1 cellular context compared by ENCODE assay signal in genomic region chr2:178450574-178451429, GRCh38.
TF ChIP-seq lines count a peak whose summit lies in the region.

TSS of gene PJVK (plus strand) at chr2:178451378. CDS start at chr2:178453410, 2,032 bp downstream.
TSS of gene PRKRA (minus strand) at chr2:178451175. CDS start at chr2:178451030, 145 bp downstream.

TF ChIP-seq in HEK293, 187 proteins besides CTCF, POLR2A, EP300 and RAD21 (continued from another document and continues in another):
- TF ChIP-seq ZBTB26 (tag by site-specific recombination; optimal IDR thresholded peaks at IDR 0.05) (peak; percentile 95), ZNF549 (tag by site-specific recombination; IDR thresholded peaks at IDR 0.05) (no peak), ZFP41 (tag by site-specific recombination; IDR thresholded peaks at IDR 0.05; ENCODE audit: borderline replicate concordance) (no peak), SCRT2 (tag by site-specific recombination; IDR thresholded peaks at IDR 0.05) (no peak), ZBTB44 (tag by site-specific recombination; IDR thresholded peaks at IDR 0.05) (no peak), ZFP37 (tag by site-specific recombination; IDR thresholded peaks at IDR 0.05) (peak; percentile 37; the same call in 1 of the 2 replicates), ZBTB11 (tag by site-specific recombination; conservative IDR thresholded peaks at IDR 0.05; ENCODE audit: low read depth) (peak; percentile 10; the same call in 1 of the 2 replicates), FEZF1 (tag by site-specific recombination; IDR thresholded peaks at IDR 0.05) (no peak), ZNF366 (tag by site-specific recombination; conservative IDR thresholded peaks at IDR 0.05) (no peak), ZNF561 (tag by site-specific recombination; IDR thresholded peaks at IDR 0.05; ENCODE audit: borderline replicate concordance) (0 out of 2 replicates have a peak, but pooled peaks have one; percentile 72), ZNF791 (tag by site-specific recombination; IDR thresholded peaks at IDR 0.05) (no peak), ZNF548 (tag by site-specific recombination; IDR thresholded peaks at IDR 0.05) (no peak), PRDM6 (tag by site-specific recombination; IDR thresholded peaks at IDR 0.05) (no peak), ZNF692 (tag by site-specific recombination; IDR thresholded peaks at IDR 0.05) (peak; percentile 65), EGR2 (tag by site-specific recombination; IDR thresholded peaks at IDR 0.05; ENCODE audit: low read depth) (peak; percentile 76), ZNF514 (tag by site-specific recombination; IDR thresholded peaks at IDR 0.05) (no peak), BCL6B (tag by site-specific recombination; IDR thresholded peaks at IDR 0.05) (no peak), ZNF426 (tag by site-specific recombination; IDR thresholded peaks at IDR 0.05) (no peak), MZF1 (tag by site-specific recombination; IDR thresholded peaks at IDR 0.05; ENCODE audit: borderline replicate concordance) (no peak), ZNF184 (tag by site-specific recombination; IDR thresholded peaks at IDR 0.05) (no peak), ZBTB8A (tag by site-specific recombination; IDR thresholded peaks at IDR 0.05) (peak; percentile 79), ZNF837 (tag by site-specific recombination; IDR thresholded peaks at IDR 0.05) (no peak), ZNF707 (tag by site-specific recombination; IDR thresholded peaks at IDR 0.05) (no peak), HOXA7 (CRISPR knock-in tag; IDR thresholded peaks at IDR 0.05; ENCODE audit: borderline replicate concordance) (no peak), ZNF239 (tag by site-specific recombination; IDR thresholded peaks at IDR 0.05) (no peak), MYNN (tag by site-specific recombination; IDR thresholded peaks at IDR 0.05; ENCODE audit: borderline replicate concordance) (no peak), ZNF76 (tag by site-specific recombination; IDR thresholded peaks at IDR 0.05; ENCODE audit: borderline replicate concordance, low read depth) (peak; percentile 92), ZBTB1 (tag by site-specific recombination; IDR thresholded peaks at IDR 0.05) (no peak), ZNF600 (tag by site-specific recombination; IDR thresholded peaks at IDR 0.05) (no peak), ZNF266 (tag by site-specific recombination; IDR thresholded peaks at IDR 0.05; ENCODE audit: low read depth) (no peak), ZNF404 (tag by site-specific recombination; IDR thresholded peaks at IDR 0.05) (no peak), ZNF302 (tag by site-specific recombination; IDR thresholded peaks at IDR 0.05; ENCODE audit: low read depth) (no peak), ZNF423 (tag by site-specific recombination; IDR thresholded peaks at IDR 0.05) (0 out of 2 replicates have a peak, but pooled peaks have one; percentile 44), ZNF660 (tag by site-specific recombination; IDR thresholded peaks at IDR 0.05) (0 out of 2 replicates have a peak, but pooled peaks have one; percentile 32), PRDM1 (tag by site-specific recombination; IDR thresholded peaks at IDR 0.05) (no peak), KLF1 (tag by site-specific recombination; IDR thresholded peaks at IDR 0.05) (peak; percentile 52; the same call in 1 of the 2 replicates), ZNF112 (tag by site-specific recombination; IDR thresholded peaks at IDR 0.05) (no peak), SETDB1 (IDR thresholded peaks at IDR 0.05; ENCODE audit: insufficient read length, low read length) (no peak), ZNF121 (tag by site-specific recombination; IDR thresholded peaks at IDR 0.05) (no peak), ZNF658 (tag by site-specific recombination; IDR thresholded peaks at IDR 0.05) (no peak), ZNF2 (tag by site-specific recombination; IDR thresholded peaks at IDR 0.05) (no peak), ZNF175 (tag by site-specific recombination; IDR thresholded peaks at IDR 0.05) (no peak), ZNF280C (tag by site-specific recombination; IDR thresholded peaks at IDR 0.05) (no peak)
- TF ChIP-seq, protein P1, sequence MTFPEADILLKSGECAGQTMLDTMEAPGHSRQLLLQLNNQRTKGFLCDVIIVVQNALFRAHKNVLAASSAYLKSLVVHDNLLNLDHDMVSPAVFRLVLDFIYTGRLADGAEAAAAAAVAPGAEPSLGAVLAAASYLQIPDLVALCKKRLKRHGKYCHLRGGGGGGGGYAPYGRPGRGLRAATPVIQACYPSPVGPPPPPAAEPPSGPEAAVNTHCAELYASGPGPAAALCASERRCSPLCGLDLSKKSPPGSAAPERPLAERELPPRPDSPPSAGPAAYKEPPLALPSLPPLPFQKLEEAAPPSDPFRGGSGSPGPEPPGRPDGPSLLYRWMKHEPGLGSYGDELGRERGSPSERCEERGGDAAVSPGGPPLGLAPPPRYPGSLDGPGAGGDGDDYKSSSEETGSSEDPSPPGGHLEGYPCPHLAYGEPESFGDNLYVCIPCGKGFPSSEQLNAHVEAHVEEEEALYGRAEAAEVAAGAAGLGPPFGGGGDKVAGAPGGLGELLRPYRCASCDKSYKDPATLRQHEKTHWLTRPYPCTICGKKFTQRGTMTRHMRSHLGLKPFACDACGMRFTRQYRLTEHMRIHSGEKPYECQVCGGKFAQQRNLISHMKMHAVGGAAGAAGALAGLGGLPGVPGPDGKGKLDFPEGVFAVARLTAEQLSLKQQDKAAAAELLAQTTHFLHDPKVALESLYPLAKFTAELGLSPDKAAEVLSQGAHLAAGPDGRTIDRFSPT (tag by site-specific recombination; IDR thresholded peaks at IDR 0.05) = peak; percentile 94
- TF ChIP-seq, protein P2, sequence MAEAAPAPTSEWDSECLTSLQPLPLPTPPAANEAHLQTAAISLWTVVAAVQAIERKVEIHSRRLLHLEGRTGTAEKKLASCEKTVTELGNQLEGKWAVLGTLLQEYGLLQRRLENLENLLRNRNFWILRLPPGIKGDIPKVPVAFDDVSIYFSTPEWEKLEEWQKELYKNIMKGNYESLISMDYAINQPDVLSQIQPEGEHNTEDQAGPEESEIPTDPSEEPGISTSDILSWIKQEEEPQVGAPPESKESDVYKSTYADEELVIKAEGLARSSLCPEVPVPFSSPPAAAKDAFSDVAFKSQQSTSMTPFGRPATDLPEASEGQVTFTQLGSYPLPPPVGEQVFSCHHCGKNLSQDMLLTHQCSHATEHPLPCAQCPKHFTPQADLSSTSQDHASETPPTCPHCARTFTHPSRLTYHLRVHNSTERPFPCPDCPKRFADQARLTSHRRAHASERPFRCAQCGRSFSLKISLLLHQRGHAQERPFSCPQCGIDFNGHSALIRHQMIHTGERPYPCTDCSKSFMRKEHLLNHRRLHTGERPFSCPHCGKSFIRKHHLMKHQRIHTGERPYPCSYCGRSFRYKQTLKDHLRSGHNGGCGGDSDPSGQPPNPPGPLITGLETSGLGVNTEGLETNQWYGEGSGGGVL (tag by site-specific recombination; IDR thresholded peaks at IDR 0.05) = no peak
